10 cellular contexts compared by ENCODE assay signal in genomic region chr17:27239046-27239445, GRCh38. TPM values are rescaled to one million over a fixed set of nuclear protein-coding genes. Genes with fewer than 3 reads are reported as not detected.
DNase-seq lines count a peak whose midpoint lies in the region; ATAC-seq, FAIRE-seq and TF ChIP-seq lines count a peak whose summit lies in the region.
"Had no signal": no experiment of that assay in that cellular context is flagged by ENCODE, and none has a peak within 500 bp of the region (broad histone marks: within the 10 kb centered on the region; RNA-seq: fewer than 3 reads in every experiment).

No MANE protein-coding gene starts in this region.

- no peaks in the 10 kb centered on the region for H3K36me3 Mint-ChIP-seq in naive thymus-derived CD8-positive, alpha-beta T cell

- H3K9ac ChIP-seq in mucosa of rectum (ENCODE audit: low read depth in 1 of 2, low read length in 2 of 2), result no peak overlapping the region

- intact Hi-C loops in testis (cut with DNase I; ENCODE audit: low total_unique reads), result no loop called here

- H3K4me3 ChIP-seq in mucosa of rectum (ENCODE audit: low read length in 2 of 2) (no peak overlapping the region), testis (no peak overlapping the region)

- TF ChIP-seq CTCF in D721Med (IDR thresholded peaks at IDR 0.05; ENCODE audit: insufficient read depth, missing control alignments) (no peak), testis (IDR thresholded peaks at IDR 0.05) (no peak)

- H3K4me1 ChIP-seq in mucosa of rectum (ENCODE audit: control insufficient read depth in 2 of 2, insufficient read depth in 2 of 2, low read length in 2 of 2), result peaks cover 6 to 8% of the 10 kb centered on the region in 2 donors
- no peaks in the 10 kb centered on the region for H3K4me1 ChIP-seq in testis

- no peak overlapping the region for H3K4me3 Mint-ChIP-seq in naive thymus-derived CD8-positive, alpha-beta T cell

- no peaks in the 10 kb centered on the region for H3K9me3 ChIP-seq in mucosa of rectum (ENCODE audit: control insufficient read depth in 2 of 2, low read length in 2 of 2)
- no peaks in the 10 kb centered on the region for H3K9me3 ChIP-seq in testis

- H3K36me3 ChIP-seq in mucosa of rectum (ENCODE audit: control insufficient read depth in 2 of 2, insufficient read depth in 2 of 2, low read length in 2 of 2) (no peaks in the 10 kb centered on the region), testis (ENCODE audit: low read depth, missing control alignments) (no peaks in the 10 kb centered on the region)

- H3K27ac ChIP-seq in mucosa of rectum (ENCODE audit: low read depth in 2 of 2, low read length in 2 of 2), result peak overlapping the region; percentile 32 to 37
- no peak overlapping the region for H3K27ac ChIP-seq in testis

- peak; percentile 44 for ATAC-seq in GM18520 (IDR thresholded peaks at IDR 0.05; ENCODE audit: unreplicated experiment)
- peak; percentile 55 for ATAC-seq in GM21390 (IDR thresholded peaks at IDR 0.05; ENCODE audit: unreplicated experiment)
- peak; percentile 37 for ATAC-seq in HG03571 (IDR thresholded peaks at IDR 0.05; ENCODE audit: unreplicated experiment)
- no peak for ATAC-seq in naive thymus-derived CD8-positive, alpha-beta T cell
- ATAC-seq: esophagus mucosa, Panc1 had no signal

- H3K27me3 ChIP-seq in mucosa of rectum (ENCODE audit: control insufficient read depth in 2 of 2, insufficient read depth in 2 of 2, low read length in 2 of 2) (no peaks in the 10 kb centered on the region), testis (no peaks in the 10 kb centered on the region)

- H3K27ac Mint-ChIP-seq in naive thymus-derived CD8-positive, alpha-beta T cell, result no peak overlapping the region

- peaks cover under 1 to 17% (median 10%) of the 10 kb centered on the region in 5 donors for H3K27me3 Mint-ChIP-seq in naive thymus-derived CD8-positive, alpha-beta T cell

- 81 to 82% methylated on average over 5 of the region's 5 CpGs for WGBS in testis, 2 donors

- POLR2A ChIA-PET in naive thymus-derived CD8-positive, alpha-beta T cell (lab: Charles Lee), result interaction anchor here (2.5 kb wide), 1 partner anchor 361 kb away, joined by 6 read pairs; no protein-coding TSS in a partner anchor

- TF ChIP-seq POLR2A in testis (IDR thresholded peaks at IDR 0.05), result no peak

- H3K4me1 Mint-ChIP-seq in naive thymus-derived CD8-positive, alpha-beta T cell, result peaks cover 0 to 7% (median 0%) of the 10 kb centered on the region in 4 donors

- FAIRE-seq in D721Med (lab: Jason Lieb, UNC), result no peak

- no peaks in the 10 kb centered on the region for H3K9me3 Mint-ChIP-seq in naive thymus-derived CD8-positive, alpha-beta T cell

- DNase-seq in D721Med (ENCODE audit: insufficient read length, low spot score) (no peak), testis (no peak)
- no peak for DNase-seq in naive thymus-derived CD8-positive, alpha-beta T cell
- DNase-seq: stimulated activated CD4-positive, alpha-beta T cell treated with anti-CD3 and anti-CD28 coated beads, Interleukin-4, amount 100 ng/mL, for 24 hours had no signal

RNA-seq across cellular contexts. Expression of gene WSB1, which starts 54.9 kb away (rescaled TPM):
- total RNA-seq in testis, result 100 to 1,000 TPM; 160 to 189 TPM
- 126 TPM for polyA plus RNA-seq in testis (ENCODE audit: insufficient read depth, low read depth, low replicate concordance)
- total RNA-seq in naive thymus-derived CD8-positive, alpha-beta T cell, result 100 to 1,000 TPM; 154 to 159 TPM
- polyA plus RNA-seq in naive thymus-derived CD8-positive, alpha-beta T cell, result 100 to 1,000 TPM; 128 to 186 (median 132) TPM

Comparison
In these comparisons a context has a peak if more than half of its experiments do, and no peak if none do; other contexts are left out.
1. ATAC-seq: peak in GM18520 (single experiment), GM21390 (single experiment) and HG03571 (single experiment); none in naive thymus-derived CD8-positive, alpha-beta T cell (0 of 2).
2. H3K27ac ChIP-seq: peak in mucosa of rectum (2 of 2); none in testis (0 of 2).